Comparison of ENCODE assay signal across 27 cellular contexts in genomic region chr1:172814428-172814827, GRCh38.
"Had no signal": no experiment of that assay in that cellular context is flagged by ENCODE, and none has a peak within 500 bp of the region (broad histone marks: within the 10 kb centered on the region; RNA-seq: fewer than 3 reads in every experiment).

No MANE protein-coding gene starts in this region.

- H3K27ac ChIP-seq: neural progenitor cell, ovary, parathyroid adenoma, psoas muscle, right lobe of liver, sigmoid colon, suprapubic skin, testis, tibial artery, transverse colon, upper lobe of right lung, uterus had no signal

- H3K79me2 ChIP-seq: parathyroid adenoma had no signal

- H3K27me3 ChIP-seq: neural progenitor cell, ovary, right lobe of liver, sigmoid colon, suprapubic skin, testis, tibial artery, transverse colon, upper lobe of right lung, uterus had no signal

- H3K9me3 ChIP-seq: ovary, psoas muscle, right lobe of liver, sigmoid colon, suprapubic skin, testis, tibial artery, transverse colon, upper lobe of right lung, uterus had no signal

- H3K4me2 ChIP-seq: neural progenitor cell had no signal

- H3K36me3 ChIP-seq: neural progenitor cell, ovary, right lobe of liver, sigmoid colon, suprapubic skin, tibial artery, transverse colon, upper lobe of right lung, uterus had no signal

- ATAC-seq: natural killer cell; psoas muscle; right cardiac atrium; right lobe of liver; stimulated activated memory B cell treated with anti-CD40 and anti-IgM and Interleukin-4, amounts not matched to agents 10 μg/mL and 1 μg/mL and 100 μg/mL, for 72 hours; stimulated activated naive CD8-positive, alpha-beta T cell treated with anti-CD3 and anti-CD28 coated beads, Interleukin-15, amount 100 ng/mL, for 72 hours; stimulated activated naive CD8-positive, alpha-beta T cell treated with anti-CD3 and anti-CD28 coated beads, Interleukin-15, Interleukin-2, amounts not matched to agents 100 U/mL and 50 U/mL, for 24 hours; upper lobe of right lung had no signal

- H2AFZ ChIP-seq: neural progenitor cell, parathyroid adenoma had no signal

- H3K9ac ChIP-seq: neural progenitor cell, parathyroid adenoma had no signal

- DNase-seq: natural killer cell; occipital lobe; ovary; posterior cingulate gyrus; psoas muscle; right cardiac atrium; right lobe of liver; sigmoid colon; small intestine; stimulated activated CD4-positive, alpha-beta T cell treated with anti-CD3 and anti-CD28 coated beads, Interleukin-15, amount 100 ng/mL, for 24 hours; stimulated activated CD4-positive, alpha-beta T cell treated with anti-CD3 and anti-CD28 coated beads, Interleukin-2, amount 100 ng/mL, for 24 hours; stimulated activated CD4-positive, alpha-beta T cell treated with anti-CD3 and anti-CD28 coated beads, Interleukin-2, amount 100 ng/mL, for 48 hours; stimulated activated CD4-positive, alpha-beta T cell treated with anti-CD3 and anti-CD28 coated beads, Interleukin-4, amount 100 ng/mL, for 4 hours; stimulated activated CD8-positive, alpha-beta memory T cell treated with anti-CD3 and anti-CD28 coated beads, Interleukin-4, amount 100 ng/mL, for 48 hours; stimulated activated naive CD4-positive, alpha-beta T cell; stimulated activated naive CD8-positive, alpha-beta T cell treated with anti-CD3 and anti-CD28 coated beads, Interleukin-15, amount 100 ng/mL, for 72 hours; stimulated activated naive CD8-positive, alpha-beta T cell treated with anti-CD3 and anti-CD28 coated beads, Interleukin-15, Interleukin-2, amounts not matched to agents 100 U/mL and 50 U/mL, for 24 hours; substantia nigra; testis; tibial artery; transverse colon; upper lobe of right lung; uterus had no signal

- FAIRE-seq: small intestine had no signal

- H3K4me3 ChIP-seq: neural progenitor cell, ovary, psoas muscle, right lobe of liver, sigmoid colon, suprapubic skin, testis, tibial artery, transverse colon, upper lobe of right lung, uterus had no signal

- H3K4me1 ChIP-seq: neural progenitor cell, parathyroid adenoma, psoas muscle, right lobe of liver, sigmoid colon, testis, uterus had no signal
